12 cellular contexts compared by ENCODE assay signal in the genomic region with DNA sequence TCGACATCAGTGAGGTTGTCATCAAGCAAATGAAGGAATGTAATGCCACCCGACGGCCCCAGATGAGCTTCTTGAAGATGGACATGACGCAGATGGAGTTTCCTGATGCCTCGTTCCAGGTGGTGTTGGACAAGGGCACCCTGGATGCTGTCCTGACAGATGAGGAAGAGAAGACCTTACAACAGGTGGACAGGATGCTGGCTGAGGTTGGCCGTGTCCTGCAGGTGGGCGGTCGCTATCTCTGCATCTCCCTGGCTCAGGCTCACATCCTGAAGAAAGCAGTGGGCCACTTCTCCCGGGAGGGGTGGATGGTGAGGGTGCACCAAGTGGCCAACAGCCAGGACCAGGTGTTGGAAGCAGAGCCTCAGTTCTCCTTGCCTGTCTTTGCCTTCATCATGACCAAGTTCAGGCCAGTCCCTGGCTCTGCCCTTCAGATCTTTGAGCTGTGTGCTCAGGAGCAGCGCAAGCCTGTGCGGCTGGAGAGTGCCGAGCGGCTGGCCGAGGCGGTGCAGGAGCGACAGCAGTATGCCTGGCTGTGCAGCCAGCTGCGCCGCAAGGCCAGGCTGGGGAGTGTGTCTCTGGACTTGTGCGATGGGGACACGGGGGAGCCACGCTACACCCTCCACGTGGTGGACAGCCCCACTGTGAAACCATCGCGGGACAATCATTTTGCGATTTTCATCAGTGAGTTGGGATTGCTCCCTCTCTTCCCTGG. TPM values are rescaled to one million over a fixed set of nuclear protein-coding genes. Genes with fewer than 3 reads are reported as not detected.
DNase-seq lines count a peak whose midpoint lies in the region; ATAC-seq and TF ChIP-seq lines count a peak whose summit lies in the region.
"Had no signal": no experiment of that assay in that cellular context is flagged by ENCODE, and none has a peak within 500 bp of the region (broad histone marks: within the 10 kb centered on the region; RNA-seq: fewer than 3 reads in every experiment).

No MANE protein-coding gene starts in this region.

- no peak overlapping the region for H3K27ac Mint-ChIP-seq in MCF 10A (ENCODE audit: low read depth, unreplicated experiment)
- H3K27ac Mint-ChIP-seq in stimulated activated effector memory CD8-positive, alpha-beta T cell treated with anti-CD3 and anti-CD28 coated beads, Interleukin-12 subunit alpha, Interleukin-12 subunit beta, amount 100 ng/mL, for 72 hours: peak overlapping the region; percentile 79

- H4K20me1 ChIP-seq in mammary epithelial cell (ENCODE audit: insufficient read depth, low read length) (no peaks in the 10 kb centered on the region), PC-3 (ENCODE audit: low read length) (no peaks in the 10 kb centered on the region)

- dilution Hi-C loops in mammary epithelial cell (cut with HindIII; ENCODE audit: low sequenced_read_pairs): no loop called here

- H3K4me2 ChIP-seq in mammary epithelial cell (ENCODE audit: insufficient read depth, low read depth, low read length) (no peak overlapping the region), PC-3 (ENCODE audit: low read length) (peak overlapping the region; percentile 90)

- H3K4me3 ChIP-seq in mammary epithelial cell (replicated peaks in 1 of 3; ENCODE audit: insufficient read depth in 1 of 3, low read depth in 2 of 3, low read length in 3 of 3) (no peak overlapping the region), PC-3 (ENCODE audit: low read length) (0 out of 2 replicates have a peak overlapping the region, but pooled peaks have one; percentile 75), coronary artery (peak overlapping the region; percentile 4)

- H3K4me1 Mint-ChIP-seq in MCF 10A (ENCODE audit: insufficient read depth, unreplicated experiment): peaks cover 46% of the 10 kb centered on the region
- peaks cover 75% of the 10 kb centered on the region for H3K4me1 Mint-ChIP-seq in stimulated activated effector memory CD8-positive, alpha-beta T cell treated with anti-CD3 and anti-CD28 coated beads, Interleukin-12 subunit alpha, Interleukin-12 subunit beta, amount 100 ng/mL, for 72 hours

- H3K9ac ChIP-seq in mammary epithelial cell (ENCODE audit: insufficient read depth, low read length): no peak overlapping the region
- no peak overlapping the region for H3K9ac ChIP-seq in PC-3 (ENCODE audit: low read length)

- DNase-seq in MCF 10A (ENCODE audit: unreplicated experiment): no peak
- DNase-seq in mammary epithelial cell: no peak
- no peak for DNase-seq in PC-3
- DNase-seq in coronary artery (ENCODE audit: low spot score): no peak
- DNase-seq in stimulated activated effector memory CD8-positive, alpha-beta T cell treated with anti-CD3 and anti-CD28 coated beads, Interleukin-12 subunit alpha, Interleukin-12 subunit beta, amount 100 ng/mL, for 72 hours (ENCODE audit: low spot score in 2 of 2): no peak
- no peak for DNase-seq in SKM-1 (lab: John Stamatoyannopoulos, UW; ENCODE audit: unreplicated experiment)
- DNase-seq in central memory CD4-positive, alpha-beta T cell: no peak
- DNase-seq in DMS53 (lab: John Stamatoyannopoulos, UW): no peak
- DNase-seq: cerebellar nuclear complex, KBM-7, NCI-H1417 had no signal

- in situ Hi-C loops in mammary epithelial cell (cut with MboI; ENCODE audit: low sequenced_read_pairs in 2 of 2): no loop called here

- TF ChIP-seq CTCF in MCF 10A (IDR thresholded peaks at IDR 0.05; ENCODE audit: unreplicated experiment) (no peak), mammary epithelial cell (conservative IDR thresholded peaks at IDR 0.05 in 1 of 2, IDR thresholded peaks at IDR 0.05 in 1 of 2; ENCODE audit: extremely low read depth in 1 of 2, insufficient read depth in 1 of 2, low read depth in 1 of 2, low read length in 2 of 2) (no peak), PC-3 (conservative IDR thresholded peaks at IDR 0.05; ENCODE audit: low read depth, low read length) (no peak), coronary artery (IDR thresholded peaks at IDR 0.05) (no peak)

- H3K27ac ChIP-seq in mammary epithelial cell (ENCODE audit: insufficient read depth, low read depth, low read length) (no peak overlapping the region), PC-3 (ENCODE audit: low read length) (no peak overlapping the region), coronary artery (no peak overlapping the region)

- H3K79me2 ChIP-seq in mammary epithelial cell (ENCODE audit: insufficient read depth, low read length) (peaks cover 66% of the 10 kb centered on the region), PC-3 (ENCODE audit: low read length) (peaks cover 71% of the 10 kb centered on the region)

- H3K9me3 ChIP-seq in mammary epithelial cell (replicated peaks; ENCODE audit: insufficient read depth, low read length) (no peaks in the 10 kb centered on the region), PC-3 (ENCODE audit: low read length) (no peaks in the 10 kb centered on the region)

- H3K9me3 Mint-ChIP-seq in MCF 10A (ENCODE audit: unreplicated experiment): no peaks in the 10 kb centered on the region
- no peaks in the 10 kb centered on the region for H3K9me3 Mint-ChIP-seq in stimulated activated effector memory CD8-positive, alpha-beta T cell treated with anti-CD3 and anti-CD28 coated beads, Interleukin-12 subunit alpha, Interleukin-12 subunit beta, amount 100 ng/mL, for 72 hours

- H3K27me3 ChIP-seq in mammary epithelial cell (ENCODE audit: insufficient read depth, low read length): no peaks in the 10 kb centered on the region
- no peaks in the 10 kb centered on the region for H3K27me3 ChIP-seq in PC-3 (ENCODE audit: low read length)

- WGBS in mammary epithelial cell (ENCODE audit: low coverage, missing lambda C conversion rate): 79% methylated on average over 16 of the region's 25 CpGs

- H3F3A ChIP-seq in PC-3 (ENCODE audit: low read length, unreplicated experiment): peaks cover 7% of the 10 kb centered on the region

- H3K4me1 ChIP-seq in mammary epithelial cell (ENCODE audit: insufficient read depth, low read length) (peaks cover 37% of the 10 kb centered on the region), PC-3 (ENCODE audit: insufficient read depth, low read length) (peaks cover 39% of the 10 kb centered on the region)

- no peaks in the 10 kb centered on the region for H3K27me3 Mint-ChIP-seq in MCF 10A (ENCODE audit: insufficient read depth, unreplicated experiment)

- POLR2A ChIA-PET in MCF 10A (lab: Yijun Ruan, JAX) (interaction anchor here (0.7 to 12.6 kb wide), 2 partner anchors 43 to 371 kb away, joined by 4 to 307 read pairs; a partner anchor contains a TSS), PC-3 (lab: Charles Lee; ENCODE audit: unreplicated experiment) (no interaction called here)

- no peaks in the 10 kb centered on the region for H3K9me2 ChIP-seq in PC-3 (replicated peaks; ENCODE audit: low read length)

- no peak for ATAC-seq in PC-3
- ATAC-seq in stimulated activated effector memory CD8-positive, alpha-beta T cell treated with anti-CD3 and anti-CD28 coated beads, Interleukin-12 subunit alpha, Interleukin-12 subunit beta, amount 100 ng/mL, for 72 hours: no peak
- ATAC-seq: left lobe of liver had no signal

- intact Hi-C loops in MCF 10A (cut with micrococcal nuclease) (loop anchor here (10.0 kb wide), 1 partner anchor 571 kb away; no protein-coding TSS in a partner anchor), mammary epithelial cell (cut with micrococcal nuclease) (loop anchor here (5.0 kb wide), 1 partner anchor 137 kb away; no protein-coding TSS in a partner anchor), PC-3 (cut with micrococcal nuclease) (loop anchor here (5.0 kb wide), 2 partner anchors 297 to 352 kb away; a partner anchor contains a TSS)

- peak overlapping the region; percentile 84 for H3K4me3 Mint-ChIP-seq in MCF 10A (ENCODE audit: unreplicated experiment)
- peak overlapping the region; percentile 96 for H3K4me3 Mint-ChIP-seq in stimulated activated effector memory CD8-positive, alpha-beta T cell treated with anti-CD3 and anti-CD28 coated beads, Interleukin-12 subunit alpha, Interleukin-12 subunit beta, amount 100 ng/mL, for 72 hours

- H3K36me3 Mint-ChIP-seq in MCF 10A (ENCODE audit: insufficient read depth, unreplicated experiment): peaks cover 47% of the 10 kb centered on the region
- peaks cover 65% of the 10 kb centered on the region for H3K36me3 Mint-ChIP-seq in stimulated activated effector memory CD8-positive, alpha-beta T cell treated with anti-CD3 and anti-CD28 coated beads, Interleukin-12 subunit alpha, Interleukin-12 subunit beta, amount 100 ng/mL, for 72 hours

- BruUV-seq in MCF 10A (replicated peaks; lab: Mats Ljungman, UMichigan) (no TSS peak), mammary epithelial cell (replicated peaks; lab: Mats Ljungman, UMichigan) (no TSS peak), PC-3 (replicated peaks; lab: Mats Ljungman, UMichigan) (no TSS peak)

- no peak overlapping the region for H2AFZ ChIP-seq in mammary epithelial cell (ENCODE audit: low read depth, low read length)
- no peak overlapping the region for H2AFZ ChIP-seq in PC-3 (ENCODE audit: low read length)

- peaks cover 18% of the 10 kb centered on the region for H3K36me3 ChIP-seq in mammary epithelial cell (ENCODE audit: insufficient read depth, low read length)
- H3K36me3 ChIP-seq in PC-3 (ENCODE audit: low read depth, low read length): peaks cover 60% of the 10 kb centered on the region

- CTCF ChIA-PET in MCF 10A (lab: Yijun Ruan, JAX): interaction anchor here (0.5 to 30.8 kb wide), 3 partner anchors 13 to 198 kb away, joined by 3 to 1502 read pairs (median 79); no protein-coding TSS in a partner anchor
- CTCF ChIA-PET in mammary epithelial cell (lab: Charles Lee; ENCODE audit: low non-redundant PET): no interaction called here
- CTCF ChIA-PET in PC-3 (lab: Charles Lee): interaction anchor here (0.5 to 1.4 kb wide), 2 partner anchors 34 to 139 kb away, joined by 3 to 5 read pairs; no protein-coding TSS in a partner anchor

RNA-seq across cellular contexts. Expression of a gene that starts 2.5 kb away (rescaled TPM):
- total RNA-seq in MCF 10A (2022): 30.7 and 39.1 TPM in 2 replicates
- 10 to 100 TPM; 21.5 to 31.6 TPM for total RNA-seq in mammary epithelial cell
- polyA plus RNA-seq in mammary epithelial cell: 39.8 TPM
- 69.8 TPM for polyA minus RNA-seq in mammary epithelial cell
- total RNA-seq in PC-3 (2014; rRNA removed): 115 and 138 TPM in 2 replicates

RNA-seq across cellular contexts. Expression of a gene that starts 42.1 kb away (rescaled TPM):
- total RNA-seq in MCF 10A (2022) (20.2 and 21.1 TPM in 2 replicates), mammary epithelial cell (10 to 100 TPM in 1 of 2 donors, 1 to 10 TPM in 1; 6.7 to 13.8 TPM), PC-3 (2014; rRNA removed) (5.2 and 7.2 TPM in 2 replicates)
- 2.7 TPM for polyA plus RNA-seq in mammary epithelial cell
- 3.4 TPM for polyA minus RNA-seq in mammary epithelial cell

RNA-seq across cellular contexts. Expression of a gene that starts 57.3 kb away (rescaled TPM):
- total RNA-seq in MCF 10A (2022) (0.44 and 0.68 TPM in 2 replicates), mammary epithelial cell (1 to 10 TPM; 3.0 to 6.4 TPM), PC-3 (2014; rRNA removed) (0.46 and 0.98 TPM in 2 replicates)
- polyA plus RNA-seq in mammary epithelial cell: 3.1 TPM
- polyA minus RNA-seq in mammary epithelial cell: 8.0 TPM

Comparison
In these comparisons a context has a peak if more than half of its experiments do, and no peak if none do; other contexts are left out.
1. H3K4me3 ChIP-seq: peak in PC-3 (single experiment) and coronary artery (single experiment); none in mammary epithelial cell (0 of 3).